Comparison of ENCODE assay signal across 9 cellular contexts in genomic region chr18:58887613-58887963, GRCh38. TPM values are rescaled to one million over a fixed set of nuclear protein-coding genes. Genes with fewer than 3 reads are reported as not detected.
DNase-seq lines count a peak whose midpoint lies in the region; ATAC-seq and TF ChIP-seq lines count a peak whose summit lies in the region.
"Had no signal": no experiment of that assay in that cellular context is flagged by ENCODE, and none has a peak within 500 bp of the region (broad histone marks: within the 10 kb centered on the region; RNA-seq: fewer than 3 reads in every experiment).

No MANE protein-coding gene starts in this region.

- CTCF ChIA-PET in A673 (lab: Charles Lee): no interaction called here

- H3K4me1 ChIP-seq in A673 (ENCODE audit: insufficient read depth, low read length, poor library complexity, severe bottlenecking) (peaks cover 32% of the 10 kb centered on the region), thyroid gland (peaks cover 15 to 22% of the 10 kb centered on the region in 2 donors)
- H3K4me1 ChIP-seq: body of pancreas had no signal

- H3K27ac ChIP-seq in A673 (ENCODE audit: low read depth, low read length, poor library complexity, severe bottlenecking) (peak overlapping the region; percentile 69), thyroid gland (peak overlapping the region; percentile 19 to 82 (median 51))

- 56 to 60% methylated on average over 10 of the region's 10 CpGs for WGBS in thyroid gland, 2 donors

- BruUV-seq in A673 (replicated peaks; lab: Mats Ljungman, UMichigan): no TSS peak

- intact Hi-C loops in A673 (cut with micrococcal nuclease; ENCODE audit: unreplicated experiment): no loop called here
- intact Hi-C loops in left colon (cut with DNase I, micrococcal nuclease): no loop called here
- intact Hi-C loops in thyroid gland (cut with DNase I): no loop called here

- ATAC-seq in GM19463 (IDR thresholded peaks at IDR 0.05; ENCODE audit: unreplicated experiment): peak; percentile 85
- ATAC-seq in left colon: peak; percentile 30
- ATAC-seq: body of pancreas had no signal

- H3K4me3 ChIP-seq in A673 (ENCODE audit: low read depth, low read length, poor library complexity, severe bottlenecking) (peak overlapping the region; percentile 0), astrocyte of the spinal cord (ENCODE audit: low read depth, low read length) (no peak overlapping the region), thyroid gland (replicated peaks in 1 of 3) (no peak overlapping the region)
- H3K4me3 ChIP-seq: body of pancreas had no signal

- TF ChIP-seq CTCF in A673 (conservative IDR thresholded peaks at IDR 0.05; ENCODE audit: low read depth, low read length) (no peak), astrocyte of the spinal cord (IDR thresholded peaks at IDR 0.05; ENCODE audit: low read depth, low read length) (no peak), thyroid gland (IDR thresholded peaks at IDR 0.05) (no peak)

- POLR2A ChIA-PET in A673 (lab: Charles Lee; ENCODE audit: low non-redundant PET): no interaction called here

- H3K9me3 ChIP-seq in A673 (ENCODE audit: low read depth, low read length, poor library complexity, severe bottlenecking): no peaks in the 10 kb centered on the region
- no peaks in the 10 kb centered on the region for H3K9me3 ChIP-seq in thyroid gland
- H3K9me3 ChIP-seq: body of pancreas had no signal

- DNase-seq in A673 (ENCODE audit: low spot score): peak; percentile 78
- DNase-seq in Kasumi-1 (lab: John Stamatoyannopoulos, UW): peak; percentile 70 to 86
- DNase-seq in astrocyte of the spinal cord (ENCODE audit: low read depth, low spot score): peak; percentile 75
- DNase-seq in left colon: peak; percentile 51 to 63
- DNase-seq in thyroid gland: peak in 1 of 2 donors; percentile 21
- no peak for DNase-seq in NCI-H2081 treated with DMSO at 0.1 percent for 48 hours (lab: John Stamatoyannopoulos, UW)
- no peak for DNase-seq in NCI-H2081 (lab: John Stamatoyannopoulos, UW)

- no peaks in the 10 kb centered on the region for H3K27me3 ChIP-seq in A673 (replicated peaks; ENCODE audit: insufficient read depth, low read depth, low read length, poor library complexity)
- H3K27me3 ChIP-seq in thyroid gland: no peaks in the 10 kb centered on the region
- H3K27me3 ChIP-seq: body of pancreas had no signal

- in situ Hi-C loops in astrocyte of the spinal cord (cut with HindIII; ENCODE audit: low sequenced_read_pairs): no loop called here

- TF ChIP-seq POLR2A in thyroid gland (IDR thresholded peaks at IDR 0.05): no peak

- H3K36me3 ChIP-seq in A673 (ENCODE audit: insufficient read depth, low read length, poor library complexity, severe bottlenecking) (peaks cover 1% of the 10 kb centered on the region), thyroid gland (no peaks in the 10 kb centered on the region)

RNA-seq across cellular contexts. Expression of gene ZNF532, which starts 22.9 kb away (rescaled TPM):
- total RNA-seq in A673 (2021): 118 and 119 TPM in 2 replicates
- total RNA-seq in left colon: 10 to 100 TPM in 1 of 2 donors, 1 to 10 TPM in 1; 7.1 to 17.2 TPM
- total RNA-seq in thyroid gland: 100 to 1,000 TPM in 3 of 4 donors, 10 to 100 TPM in 1; 80.2 to 111 (median 109) TPM

Comparison
In these comparisons a context has a peak if more than half of its experiments do, and no peak if none do; other contexts are left out.
1. DNase-seq: peak in A673 (single experiment), Kasumi-1 (2 of 2), astrocyte of the spinal cord (single experiment) and left colon (2 of 2); none in NCI-H2081 treated with DMSO at 0.1 percent for 48 hours (single experiment) and NCI-H2081 (0 of 2).